ENCODE assay signal across 25 cellular contexts in genomic region chr1:116460748-116461376, GRCh38.
"Had no signal": no experiment of that assay in that cellular context is flagged by ENCODE, and none has a peak within 500 bp of the region (broad histone marks: within the 10 kb centered on the region; RNA-seq: fewer than 3 reads in every experiment).

No MANE protein-coding gene starts in this region.

- H3K27ac ChIP-seq: dorsolateral prefrontal cortex, gastroesophageal sphincter, heart right ventricle, left ventricle myocardium inferior, lower lobe of right lung, parathyroid adenoma, sigmoid colon, spleen, testis, tibial artery, upper lobe of right lung, uterus had no signal

- H3K4me1 Mint-ChIP-seq: naive thymus-derived CD8-positive, alpha-beta T cell; stimulated activated memory B cell treated with anti-CD40 and anti-IgM and Interleukin-4, amounts not matched to agents 10 μg/mL and 1 μg/mL and 100 μg/mL, for 72 hours had no signal

- H3K4me1 ChIP-seq: gastroesophageal sphincter, lower lobe of right lung, parathyroid adenoma, sigmoid colon, spleen, testis, tibial artery, upper lobe of right lung, uterus had no signal

- H3K27ac Mint-ChIP-seq: naive thymus-derived CD8-positive, alpha-beta T cell; progenitor cell of endocrine pancreas; stimulated activated memory B cell treated with anti-CD40 and anti-IgM and Interleukin-4, amounts not matched to agents 10 μg/mL and 1 μg/mL and 100 μg/mL, for 72 hours had no signal

- H3K36me3 ChIP-seq: gastroesophageal sphincter, heart right ventricle, left ventricle myocardium inferior, lower lobe of right lung, sigmoid colon, spleen, tibial artery, upper lobe of right lung, uterus had no signal

- ATAC-seq: gastroesophageal sphincter; heart right ventricle; left cardiac atrium; lower lobe of right lung; naive thymus-derived CD8-positive, alpha-beta T cell; stimulated activated memory B cell treated with anti-CD40 and anti-IgM and Interleukin-4, amounts not matched to agents 10 μg/mL and 1 μg/mL and 100 μg/mL, for 72 hours; stimulated activated naive CD8-positive, alpha-beta T cell treated with anti-CD3 and anti-CD28 coated beads, Interleukin-15, Interleukin-2, amounts not matched to agents 100 U/mL and 50 U/mL, for 24 hours; upper lobe of right lung had no signal

- H3K27me3 Mint-ChIP-seq: progenitor cell of endocrine pancreas had no signal

- H3K9me3 ChIP-seq: gastroesophageal sphincter, heart right ventricle, left ventricle myocardium inferior, lower lobe of right lung, sigmoid colon, spleen, testis, tibial artery, upper lobe of right lung, uterus had no signal

- H2AFZ ChIP-seq: parathyroid adenoma had no signal

- H3K9ac ChIP-seq: parathyroid adenoma had no signal

- DNase-seq: cerebellar nuclear complex; dorsolateral prefrontal cortex; effector CD4-positive, alpha-beta T cell; foreskin fibroblast; heart right ventricle; hippocampal formation; left cardiac atrium; left ventricle myocardium inferior; lower lobe of right lung; naive thymus-derived CD8-positive, alpha-beta T cell; sigmoid colon; spleen; stimulated activated CD4-positive, alpha-beta T cell treated with anti-CD3 and anti-CD28 coated beads, Interleukin-4, amount 100 ng/mL, for 4 hours; stimulated activated naive CD8-positive, alpha-beta T cell treated with anti-CD3 and anti-CD28 coated beads, Interleukin-15, Interleukin-2, amounts not matched to agents 100 U/mL and 50 U/mL, for 24 hours; substantia nigra; testis; tibial artery; upper lobe of right lung; uterus had no signal

- FAIRE-seq: colon, islet of Langerhans had no signal

- H3K27me3 ChIP-seq: heart right ventricle, spleen, testis, tibial artery, upper lobe of right lung, uterus had no signal

- H3K4me3 Mint-ChIP-seq: naive thymus-derived CD8-positive, alpha-beta T cell; stimulated activated memory B cell treated with anti-CD40 and anti-IgM and Interleukin-4, amounts not matched to agents 10 μg/mL and 1 μg/mL and 100 μg/mL, for 72 hours had no signal

- H3K9me3 Mint-ChIP-seq: naive thymus-derived CD8-positive, alpha-beta T cell; stimulated activated memory B cell treated with anti-CD40 and anti-IgM and Interleukin-4, amounts not matched to agents 10 μg/mL and 1 μg/mL and 100 μg/mL, for 72 hours had no signal

- H3K36me3 Mint-ChIP-seq: naive thymus-derived CD8-positive, alpha-beta T cell had no signal

- H3K79me2 ChIP-seq: parathyroid adenoma had no signal

- H3K4me3 ChIP-seq: dorsolateral prefrontal cortex, gastroesophageal sphincter, heart right ventricle, left ventricle myocardium inferior, lower lobe of right lung, sigmoid colon, spleen, testis, tibial artery, upper lobe of right lung, uterus had no signal
